In genomic region chr19:33805840-33806433, GRCh38 we compare ENCODE assay signal across 31 cellular contexts. TPM values are rescaled to one million over a fixed set of nuclear protein-coding genes. Genes with fewer than 3 reads are reported as not detected.
DNase-seq lines count a peak whose midpoint lies in the region; ATAC-seq, FAIRE-seq and TF ChIP-seq lines count a peak whose summit lies in the region.
"Had no signal": no experiment of that assay in that cellular context is flagged by ENCODE, and none has a peak within 500 bp of the region (broad histone marks: within the 10 kb centered on the region; RNA-seq: fewer than 3 reads in every experiment).

No MANE protein-coding gene starts in this region.

- H3K79me2 ChIP-seq in H9 (ENCODE audit: insufficient read depth, low read length) = no peaks in the 10 kb centered on the region
- peaks cover 0 to 5% of the 10 kb centered on the region in 2 experiments; a peak in 1 of 4 replicates for H3K79me2 ChIP-seq in H1 (ENCODE audit: control insufficient read depth in 1 of 2, insufficient read depth in 2 of 2, low read length in 2 of 2)

- no peak overlapping the region for H3K23ac ChIP-seq in H9 (ENCODE audit: insufficient read length, low read depth, low read length)
- no peak overlapping the region for H3K23ac ChIP-seq in H1 (ENCODE audit: insufficient read length)

- no peak overlapping the region for H3K4ac ChIP-seq in H9 (ENCODE audit: low read depth, low read length)
- no peak overlapping the region for H3K4ac ChIP-seq in H1 (replicated peaks; ENCODE audit: insufficient read length, low read depth, low read length)

- H2BK5ac ChIP-seq in H9 (ENCODE audit: insufficient read length, low read length) (no peak overlapping the region), H1 (ENCODE audit: low read depth, low read length) (no peak overlapping the region; the same call in 1 of the 2 replicates)

- H2BK120ac ChIP-seq in H9 (ENCODE audit: low read depth, low read length, poor library complexity, severe bottlenecking) (no peak overlapping the region), H1 (replicated peaks; ENCODE audit: low read depth, low read length) (no peak overlapping the region)

- H3T11ph ChIP-seq in H9 (ENCODE audit: low read length) = no peak overlapping the region

- no peaks in the 10 kb centered on the region for H3K27me3 Mint-ChIP-seq in H9 (ENCODE audit: low read depth)
- H3K27me3 Mint-ChIP-seq in neural crest cell (ENCODE audit: low read depth) = no peaks in the 10 kb centered on the region
- peaks cover 3% of the 10 kb centered on the region for H3K27me3 Mint-ChIP-seq in nephron progenitor cell (ENCODE audit: low read depth, poor library complexity)
- H3K27me3 Mint-ChIP-seq: activated naive CD8-positive, alpha-beta T cell; natural killer cell treated with Interleukin-12 subunit alpha and Interleukin-12 subunit beta and Interleukin-15 and Interleukin-18, amount 100 ng/mL, for 72 hours had no signal

- H3K27ac Mint-ChIP-seq in H9 (peak overlapping the region in 2 of 3 experiments; percentile 2 to 44; a peak in 3 of 7 replicates), neural crest cell (ENCODE audit: unreplicated experiment) (peak overlapping the region; percentile 13), nephron progenitor cell (no peak overlapping the region)
- H3K27ac Mint-ChIP-seq: activated naive CD8-positive, alpha-beta T cell; activated T-helper 2 cell treated with anti-CD3 and anti-CD28 coated beads, Interferon-gamma antibody, Interleukin-2, Interleukin-4, amounts not matched to agents 10 μg/mL and 5 μg/mL and 100 μg/mL, durations not matched to agents 14 hours and 24 hours and 36 hours; natural killer cell treated with Interleukin-12 subunit alpha and Interleukin-12 subunit beta and Interleukin-15 and Interleukin-18, amount 100 ng/mL, for 72 hours had no signal

- no peaks in the 10 kb centered on the region for H3K9me3 ChIP-seq in A549
- H3K9me3 ChIP-seq in H9 (ENCODE audit: control insufficient read depth, low read depth, low read length) = no peaks in the 10 kb centered on the region
- no peaks in the 10 kb centered on the region for H3K9me3 ChIP-seq in H1 (ENCODE audit: insufficient read depth in 2 of 2, low read depth in 1 of 2, low read length in 1 of 2)
- no peaks in the 10 kb centered on the region for H3K9me3 ChIP-seq in stomach
- H3K9me3 ChIP-seq: breast epithelium, heart right ventricle, pancreas, SJCRH30, thoracic aorta had no signal

- H3K36me3 ChIP-seq in H1 (ENCODE audit: control insufficient read depth in 2 of 4, insufficient read depth in 4 of 4, low read length in 3 of 4) = peaks cover 5 to 28% (median 18%) of the 10 kb centered on the region in 4 experiments; a peak in 6 of 8 replicates
- peaks cover 16 to 90% (median 66%) of the 10 kb centered on the region in 4 donors for H3K36me3 ChIP-seq in stomach
- H3K36me3 ChIP-seq: breast epithelium, pancreas had no signal

- H4K5ac ChIP-seq in H9 (ENCODE audit: insufficient read length, low read depth, low read length) (no peak overlapping the region), H1 (ENCODE audit: insufficient read length, low read depth, low read length) (no peak overlapping the region)

- H3K79me1 ChIP-seq in H9 (ENCODE audit: insufficient read depth, low read depth, low read length, poor library complexity, severe bottlenecking) (no peaks in the 10 kb centered on the region), H1 (ENCODE audit: low read depth, low read length) (peaks cover 3% of the 10 kb centered on the region; the same call in 1 of the 2 replicates)

- FAIRE-seq in A549 (lab: Jason Lieb, UNC) (peak; percentile 32), H1 (lab: Jason Lieb, UNC) (no peak)
- FAIRE-seq: GM18507, H54, pancreas, small intestine had no signal

- H3K23me2 ChIP-seq in H9 (ENCODE audit: insufficient read length, low read depth, low read length, poor library complexity, severe bottlenecking) (no peaks in the 10 kb centered on the region), H1 (ENCODE audit: low read depth, low read length) (no peaks in the 10 kb centered on the region)

- POLR2A ChIA-PET in A549 (lab: Yijun Ruan, JAX) (no interaction called here), H1 (lab: Charles Lee; ENCODE audit: partially characterized antibody) (interaction anchor here (0.9 to 2.0 kb wide), 3 partner anchors 8 to 14 kb away, joined by 3 to 7 read pairs (median 4); no protein-coding TSS in a partner anchor)

- 91% methylated on average over 9 of the region's 9 CpGs for WGBS in A549 (ENCODE audit: missing lambda C conversion rate)
- no CpG with 5 or more reads among the region's 9 CpGs for WGBS in H9 (ENCODE audit: extremely low coverage, insufficient read length, low lambda C conversion rate)
- 95% methylated on average over 9 of the region's 9 CpGs; no CpG with 5 or more reads in 1 of the 2 experiments for WGBS in H1 (ENCODE audit: extremely low coverage in 1 of 2, insufficient coverage in 1 of 2, insufficient read length in 1 of 2, insufficient replicate concordance in 2 of 2, low coverage in 1 of 2, low lambda C conversion rate in 2 of 2, missing lambda C conversion rate in 1 of 2), 2 experiments
- 67 to 79% (median 78%) methylated on average over 5 to 9 of the region's 9 CpGs for WGBS in stomach, 5 donors

- TF ChIP-seq RAD21 in A549 (conservative IDR thresholded peaks at IDR 0.05 in 1 of 2, IDR thresholded peaks at IDR 0.05 in 1 of 2) (no peak), H1 (IDR thresholded peaks at IDR 0.05 in 1 of 2, conservative IDR thresholded peaks at IDR 0.05 in 1 of 2; ENCODE audit: low read depth in 2 of 2, low read length in 2 of 2) (no peak)

- CTCF ChIA-PET in A549 (lab: Yijun Ruan, JAX) (interaction anchor here (0.6 to 7.7 kb wide), 9 partner anchors 10 to 839 kb away, joined by 3 to 66 read pairs (median 9); partner anchors contain the start of gene KCTD15), H1 (lab: Charles Lee; ENCODE audit: partially characterized antibody) (interaction anchor here (1.3 to 1.9 kb wide), 2 partner anchors 12 to 28 kb away, joined by 3 to 7 read pairs; no protein-coding TSS in a partner anchor)

- H3K4me3 ChIP-seq in A549 (no peak overlapping the region), H1 (ENCODE audit: extremely low read depth in 1 of 4, insufficient read depth in 2 of 4, low read depth in 3 of 4, low read length in 4 of 4) (no peak overlapping the region), stomach (no peak overlapping the region)
- H3K4me3 ChIP-seq: breast epithelium, heart right ventricle, lung, pancreas, SJCRH30, thoracic aorta had no signal

- intact Hi-C loops in stomach (cut with DNase I; ENCODE audit: low total_unique reads) = no loop called here

- H3K27me3 ChIP-seq in H9 (ENCODE audit: insufficient read depth, low read length) (no peaks in the 10 kb centered on the region), H1 (replicated peaks in 1 of 4; ENCODE audit: control insufficient read depth in 3 of 4, extremely low read depth in 1 of 4, insufficient read depth in 3 of 4, low read length in 3 of 4) (no peaks in the 10 kb centered on the region), stomach (no peaks in the 10 kb centered on the region)
- H3K27me3 ChIP-seq: breast epithelium, heart right ventricle, pancreas, SJCRH30 had no signal

- H3K9ac ChIP-seq in H9 (ENCODE audit: extremely low read depth, insufficient read length, low read length) (no peak overlapping the region), H1 (replicated peaks in 1 of 4; ENCODE audit: extremely low read depth in 1 of 4, low read depth in 3 of 4, low read length in 3 of 4) (no peak overlapping the region)

- H4K91ac ChIP-seq in H9 (ENCODE audit: insufficient read length, low read depth, low read length) = no peak overlapping the region
- H4K91ac ChIP-seq in H1 (replicated peaks; ENCODE audit: insufficient read length, low read length) = no peak overlapping the region

- no peak overlapping the region for H3K18ac ChIP-seq in H9 (ENCODE audit: insufficient read length, low read depth, low read length)
- H3K18ac ChIP-seq in H1 (ENCODE audit: extremely low read depth, low read length) = no peak overlapping the region

- H3K4me1 Mint-ChIP-seq in H9 (peaks cover 0 to 5% of the 10 kb centered on the region in 2 experiments; a peak in 1 of 4 replicates), neural crest cell (no peaks in the 10 kb centered on the region), nephron progenitor cell (peaks cover 11% of the 10 kb centered on the region)

- H2BK20ac ChIP-seq in H9 (ENCODE audit: low read depth, low read length, poor library complexity, severe bottlenecking) (no peak overlapping the region), H1 (ENCODE audit: low read length) (no peak overlapping the region)

- H2AK5ac ChIP-seq in H9 (ENCODE audit: insufficient read length, low read length) (no peak overlapping the region), H1 (ENCODE audit: low read depth, low read length) (0 out of 2 replicates have a peak overlapping the region, but pooled peaks have one; percentile 13)

- H2BK12ac ChIP-seq in H9 (ENCODE audit: insufficient read length, low read depth, low read length) (no peak overlapping the region), H1 (ENCODE audit: low read depth, low read length) (no peak overlapping the region)

- H2BK15ac ChIP-seq in H9 (ENCODE audit: low read depth, low read length) = no peak overlapping the region
- H2BK15ac ChIP-seq in H1 (ENCODE audit: low read length) = no peak overlapping the region

- H2AFZ ChIP-seq in H9 (ENCODE audit: low read length) = no peak overlapping the region
- H2AFZ ChIP-seq in H1 (ENCODE audit: low read length) = no peak overlapping the region

- TF ChIP-seq POLR2A in A549 (IDR thresholded peaks at IDR 0.05; ENCODE audit: low read length) (no peak), H1 (IDR thresholded peaks at IDR 0.05; ENCODE audit: control extremely low read depth in 1 of 2, low read depth in 2 of 2, low read length in 2 of 2) (no peak), stomach (IDR thresholded peaks at IDR 0.05) (no peak)

- no peak overlapping the region for H3K4me3 Mint-ChIP-seq in H9
- no peak overlapping the region for H3K4me3 Mint-ChIP-seq in neural crest cell
- H3K4me3 Mint-ChIP-seq in nephron progenitor cell = no peak overlapping the region
- H3K4me3 Mint-ChIP-seq: activated naive CD8-positive, alpha-beta T cell; natural killer cell treated with Interleukin-12 subunit alpha and Interleukin-12 subunit beta and Interleukin-15 and Interleukin-18, amount 100 ng/mL, for 72 hours had no signal

- no peak overlapping the region for H3K56ac ChIP-seq in H9 (ENCODE audit: insufficient read length, low read depth, low read length)
- H3K56ac ChIP-seq in H1 (replicated peaks; ENCODE audit: insufficient read length, low read depth, low read length) = no peak overlapping the region

- TF ChIP-seq EP300 in A549 (IDR thresholded peaks at IDR 0.05) = no peak
- no peak for TF ChIP-seq EP300 in H1 (IDR thresholded peaks at IDR 0.05; ENCODE audit: borderline replicate concordance in 1 of 2, low read depth in 2 of 2, low read length in 2 of 2)
- TF ChIP-seq EP300 in stomach (IDR thresholded peaks at IDR 0.05) = no peak

- DNase-seq in A549 (ENCODE audit: low read depth in 1 of 2, low spot score in 1 of 2) (no peak), H9 (no peak), H1 (ENCODE audit: low read depth in 1 of 2, low spot score in 2 of 2) (no peak), neural crest cell (ENCODE audit: low read depth, low spot score) (no peak), stomach (no peak), nephron progenitor cell (no peak), cerebellum (ENCODE audit: low spot score) (no peak)
- DNase-seq: DMS153; effector CD4-positive, alpha-beta T cell; heart right ventricle; KG1; NCI-H1092 treated with DMSO at 0.1 percent for 48 hours; NCI-H187; NCI-H446 treated with DMSO at 0.1 percent for 48 hours; NCI-H774; retina; SJCRH30; stimulated activated naive CD8-positive, alpha-beta T cell treated with anti-CD3 and anti-CD28 coated beads, Interleukin-15, Interleukin-2, amounts not matched to agents 100 U/mL and 50 U/mL, for 24 hours; SW 1271 had no signal

- H3K14ac ChIP-seq in H9 (ENCODE audit: insufficient read depth, low read length) (no peak overlapping the region), H1 (ENCODE audit: insufficient read length) (no peak overlapping the region)

- H3K4me1 ChIP-seq in A549 (peaks cover 82% of the 10 kb centered on the region), H9 (ENCODE audit: insufficient read depth, low read length) (no peaks in the 10 kb centered on the region), H1 (replicated peaks in 1 of 4; ENCODE audit: control insufficient read depth in 3 of 4, insufficient read depth in 4 of 4, low read length in 3 of 4) (no peaks in the 10 kb centered on the region), stomach (peaks cover 12 to 56% (median 40%) of the 10 kb centered on the region in 4 donors)
- H3K4me1 ChIP-seq: breast epithelium, SJCRH30 had no signal

- H3K4me2 ChIP-seq in A549 (no peak overlapping the region; the same call in 2 of the 3 replicates), H9 (ENCODE audit: insufficient read depth, insufficient read length, low read length) (no peak overlapping the region), H1 (ENCODE audit: insufficient read depth in 1 of 2, low read depth in 2 of 2, low read length in 2 of 2) (no peak overlapping the region)

- H3K9me3 Mint-ChIP-seq in H9 = no peaks in the 10 kb centered on the region
- H3K9me3 Mint-ChIP-seq in neural crest cell = no peaks in the 10 kb centered on the region
- no peaks in the 10 kb centered on the region for H3K9me3 Mint-ChIP-seq in nephron progenitor cell
- H3K9me3 Mint-ChIP-seq: activated T-helper 2 cell treated with anti-CD3 and anti-CD28 coated beads, Interferon-gamma antibody, Interleukin-2, Interleukin-4, amounts not matched to agents 10 μg/mL and 5 μg/mL and 100 μg/mL, durations not matched to agents 14 hours and 24 hours and 36 hours; natural killer cell treated with Interleukin-12 subunit alpha and Interleukin-12 subunit beta and Interleukin-15 and Interleukin-18, amount 100 ng/mL, for 72 hours had no signal

- TF ChIP-seq CTCF in A549 (IDR thresholded peaks at IDR 0.05) = no peak
- TF ChIP-seq CTCF in H9 (conservative IDR thresholded peaks at IDR 0.05) = no peak
- TF ChIP-seq CTCF in H1 (IDR thresholded peaks at IDR 0.05; ENCODE audit: control extremely low read depth in 1 of 3, insufficient read depth in 1 of 3, low read depth in 1 of 3, low read length in 3 of 3) = no peak
- TF ChIP-seq CTCF in neural crest cell (conservative IDR thresholded peaks at IDR 0.05) = no peak
- TF ChIP-seq CTCF in stomach (IDR thresholded peaks at IDR 0.05) = no peak
- TF ChIP-seq CTCF in nephron progenitor cell (IDR thresholded peaks at IDR 0.05) = no peak

- H4K8ac ChIP-seq in H9 (replicated peaks; ENCODE audit: insufficient read length, low read depth, low read length) = no peak overlapping the region
- H4K8ac ChIP-seq in H1 (ENCODE audit: extremely low read depth, insufficient read depth, low read length) = peak overlapping the region; percentile 59; the same call in 1 of the 2 replicates

- H4K20me1 ChIP-seq in H9 (ENCODE audit: control insufficient read depth, insufficient read depth, insufficient read length) (peaks cover 2% of the 10 kb centered on the region), H1 (replicated peaks in 1 of 2; ENCODE audit: control insufficient read depth in 1 of 2, insufficient read depth in 2 of 2, low read length in 2 of 2) (peaks cover 15% of the 10 kb centered on the region in 2 experiments)

- peaks cover 29 to 88% (median 72%) of the 10 kb centered on the region in 3 experiments for H3K36me3 Mint-ChIP-seq in H9 (ENCODE audit: insufficient read depth in 1 of 3, low read depth in 3 of 3)
- H3K36me3 Mint-ChIP-seq in neural crest cell (ENCODE audit: low read depth) = peaks cover 17% of the 10 kb centered on the region
- H3K36me3 Mint-ChIP-seq in nephron progenitor cell (ENCODE audit: low read depth) = peaks cover 65% of the 10 kb centered on the region
- H3K36me3 Mint-ChIP-seq: activated naive CD8-positive, alpha-beta T cell; natural killer cell treated with Interleukin-12 subunit alpha and Interleukin-12 subunit beta and Interleukin-15 and Interleukin-18, amount 100 ng/mL, for 72 hours had no signal

- ATAC-seq in A549 = no peak
- ATAC-seq: activated CD4-positive, CD25-positive, alpha-beta regulatory T cell treated with anti-CD3 and anti-CD28 coated beads, Interleukin-2, amount 50 U/mL, for 24 hours; heart right ventricle; natural killer cell treated with Interleukin-12 subunit alpha and Interleukin-12 subunit beta and Interleukin-15 and Interleukin-18, amount 100 ng/mL, for 72 hours; pancreas; stimulated activated naive CD8-positive, alpha-beta T cell treated with anti-CD3 and anti-CD28 coated beads, Interleukin-15, Interleukin-2, amounts not matched to agents 100 U/mL and 50 U/mL, for 24 hours had no signal

- H3K27ac ChIP-seq in A549 (peak overlapping the region; percentile 88 to 90), H9 (ENCODE audit: insufficient read length, low read depth, low read length) (no peak overlapping the region), H1 (ENCODE audit: low read depth, low read length) (no peak overlapping the region), stomach (peak overlapping the region in 2 of 5 donors; percentile 7 to 86)
- H3K27ac ChIP-seq: breast epithelium, epithelial cell of prostate, heart right ventricle, pancreas, SJCRH30, thoracic aorta had no signal

RNA-seq across cellular contexts. Expression of gene KCTD15, which starts 9.3 kb away (rescaled TPM):
- polyA plus RNA-seq in A549 (2011; rRNA removed) (54.0 and 55.7 TPM in 2 replicates), A549 (2017; fragmentation: RNase III; extraction: RNeasy Plus Mini Kit Qiagen cat#74134 plus additional on column Dnase treatment) (53.4 to 56.5 TPM (median 55.7 TPM) in 3 replicates), H1 (2011; rRNA removed) (27.0 and 51.8 TPM in 2 replicates), stomach (10 to 100 TPM; 14.1 to 28.8 (median 18.2) TPM)
- 122 and 161 TPM in 2 replicates for polyA plus RNA-seq in A549 (2012; cell fraction: cytosol; rRNA removed)
- polyA plus RNA-seq in A549 (2012; cell fraction: nucleus; rRNA removed) = 266 and 321 TPM in 2 replicates
- polyA minus RNA-seq in A549 (2011; rRNA and poly(A)+ RNA removed) = 48.2 and 48.5 TPM in 2 replicates
- total RNA-seq in H9 (2021) (59.9 and 63.8 TPM in 2 replicates), neural crest cell (58.3 and 59.1 TPM in 2 replicates), stomach (100 to 1,000 TPM in 1 of 5 donors, 10 to 100 TPM in 4; 16.5 to 172 (median 32.4) TPM), cerebellum (65.0 TPM)
- 25.1 and 25.5 TPM in 2 replicates for total RNA-seq in H1 (2021; fragmentation: NEBNext Ultra II Directional; extraction: Animal tissue kit (Norgen Biotek cat#: 25700))
- 48.8 TPM for polyA plus RNA-seq in H1 (2011; cell fraction: cytosol; rRNA removed)
- polyA plus RNA-seq in H1 (2011; cell fraction: nucleus; rRNA removed) = 79.7 TPM
- polyA plus RNA-seq in H1 (2012, experiment 1 of 2) = 15.0 to 22.9 TPM (median 20.8 TPM) in 4 replicates
- 16.1 TPM for polyA plus RNA-seq in H1 (2012, experiment 2 of 2)
- 13.7 TPM for polyA plus RNA-seq in H1 (2013, experiment 1 of 2)
- 12.4 TPM for polyA plus RNA-seq in H1 (2013, experiment 2 of 2)
- polyA minus RNA-seq in H1 (2011; rRNA and poly(A)+ RNA removed) = 20.1 and 20.2 TPM in 2 replicates
- 14.8 TPM for polyA minus RNA-seq in H1 (2011; cell fraction: cytosol; rRNA and poly(A)+ RNA removed)
- polyA minus RNA-seq in H1 (2011; cell fraction: nucleus; rRNA and poly(A)+ RNA removed) = 15.7 TPM

Comparison
In these comparisons a context has a peak if more than half of its experiments do, and no peak if none do; other contexts are left out.
1. H3K27ac ChIP-seq: peak in A549 (2 of 2); none in H9 (single experiment) and H1 (single experiment).